In genomic region chr5:172095368-172095960, GRCh38 we compare ENCODE assay signal across 24 cellular contexts.
DNase-seq lines count a peak whose midpoint lies in the region; ATAC-seq and TF ChIP-seq lines count a peak whose summit lies in the region.
"Had no signal": no experiment of that assay in that cellular context is flagged by ENCODE, and none has a peak within 500 bp of the region (broad histone marks: within the 10 kb centered on the region; RNA-seq: fewer than 3 reads in every experiment).

No MANE protein-coding gene starts in this region.

- no peaks in the 10 kb centered on the region for H3K4me1 ChIP-seq in neural progenitor cell
- H3K4me1 ChIP-seq: BLaER1, breast epithelium, foreskin keratinocyte had no signal

- ATAC-seq in activated T-cell treated with anti-CD3 and anti-CD28 coated beads, Interleukin-2, amount 50 U/mL, for 72 hours (replicated peaks in 1 of 2) = no peak
- no peak for ATAC-seq in activated T-cell treated with anti-CD3 and anti-CD28 coated beads, Interleukin-2, amount 50 U/mL, for 4 hours
- no peak for ATAC-seq in T-helper 17 cell
- ATAC-seq in HG03565 (IDR thresholded peaks at IDR 0.05; ENCODE audit: unreplicated experiment) = no peak
- ATAC-seq in GM21381 (IDR thresholded peaks at IDR 0.05; ENCODE audit: unreplicated experiment) = no peak
- ATAC-seq: foreskin keratinocyte, sciatic nerve had no signal

- no peak overlapping the region for H3K27ac ChIP-seq in neural progenitor cell
- H3K27ac ChIP-seq: BLaER1, breast epithelium, epithelial cell of prostate, foreskin keratinocyte, HL-60, ovary had no signal

- H3K9me3 ChIP-seq in T-helper 17 cell (ENCODE audit: control insufficient read depth, low read length, poor library complexity, severe bottlenecking) (no peaks in the 10 kb centered on the region), neural progenitor cell (ENCODE audit: low read depth) (no peaks in the 10 kb centered on the region)
- H3K9me3 ChIP-seq: BLaER1, breast epithelium, ovary had no signal

- peak overlapping the region; percentile 77 for H3K27ac Mint-ChIP-seq in activated T-cell treated with anti-CD3 and anti-CD28 coated beads, Interleukin-2, amount 50 U/mL, for 72 hours
- H3K27ac Mint-ChIP-seq in T-helper 17 cell (peak overlapping the region; percentile 66), neural progenitor cell (peak overlapping the region; percentile 21)
- peak overlapping the region; percentile 17 for H3K27ac Mint-ChIP-seq in dendritic cell treated with granulocyte-macrophage colony-stimulating factor and Interleukin-4, amounts not matched to agents 40 ng/mL and 50 ng/mL, for 4 days

- intact Hi-C loops in dendritic cell treated with granulocyte-macrophage colony-stimulating factor and Interleukin-4, amounts not matched to agents 40 ng/mL and 50 ng/mL, for 4 days (cut with micrococcal nuclease) = no loop called here

- H3K27me3 ChIP-seq in neural progenitor cell = no peaks in the 10 kb centered on the region
- H3K27me3 ChIP-seq: BLaER1, breast epithelium, foreskin keratinocyte, ovary had no signal

- DNase-seq in activated T-cell treated with anti-CD3 and anti-CD28 coated beads, Interleukin-2, amount 50 U/mL, for 72 hours = no peak
- no peak for DNase-seq in activated T-cell treated with anti-CD3 and anti-CD28 coated beads, Interleukin-2, amount 50 U/mL, for 4 hours
- DNase-seq in T-helper 17 cell (no peak), neural progenitor cell (ENCODE audit: low spot score) (no peak), DMS114 treated with DMSO at 0.1 percent for 48 hours (lab: John Stamatoyannopoulos, UW; ENCODE audit: unreplicated experiment) (no peak)
- DNase-seq: activated CD4-positive, alpha-beta T cell treated with anti-CD3 and anti-CD28 coated beads for 4 hours; activated CD8-positive, alpha-beta memory T cell treated with anti-CD3 and anti-CD28 coated beads, Interleukin-2, amount 50 U/mL, for 48 hours; activated naive CD4-positive, alpha-beta T cell treated with anti-CD3 and anti-CD28 coated beads for 36 hours; foreskin keratinocyte; hippocampal formation; islet precursor cell; NCI-H1417; NCI-H510A; SW 1271 had no signal

- H3K4me1 Mint-ChIP-seq in activated T-cell treated with anti-CD3 and anti-CD28 coated beads, Interleukin-2, amount 50 U/mL, for 72 hours (ENCODE audit: low read depth) = no peaks in the 10 kb centered on the region
- H3K4me1 Mint-ChIP-seq in activated T-cell treated with anti-CD3 and anti-CD28 coated beads, Interleukin-2, amount 50 U/mL, for 4 hours (ENCODE audit: low read depth) = peaks cover 3% of the 10 kb centered on the region
- H3K4me1 Mint-ChIP-seq in T-helper 17 cell (peaks cover 13% of the 10 kb centered on the region), neural progenitor cell (peaks cover 4% of the 10 kb centered on the region)
- H3K4me1 Mint-ChIP-seq in dendritic cell treated with granulocyte-macrophage colony-stimulating factor and Interleukin-4, amounts not matched to agents 40 ng/mL and 50 ng/mL, for 4 days (ENCODE audit: low read depth) = peaks cover 6% of the 10 kb centered on the region

- H3K36me3 Mint-ChIP-seq in activated T-cell treated with anti-CD3 and anti-CD28 coated beads, Interleukin-2, amount 50 U/mL, for 72 hours (ENCODE audit: insufficient read depth in 2 of 2) = peaks cover 8 to 24% of the 10 kb centered on the region in 2 donors
- H3K36me3 Mint-ChIP-seq in activated T-cell treated with anti-CD3 and anti-CD28 coated beads, Interleukin-2, amount 50 U/mL, for 4 hours (ENCODE audit: insufficient read depth) = peaks cover 13% of the 10 kb centered on the region
- H3K36me3 Mint-ChIP-seq in T-helper 17 cell (ENCODE audit: low read depth) (peaks cover 5% of the 10 kb centered on the region), neural progenitor cell (no peaks in the 10 kb centered on the region)
- peaks cover 100% of the 10 kb centered on the region for H3K36me3 Mint-ChIP-seq in dendritic cell treated with granulocyte-macrophage colony-stimulating factor and Interleukin-4, amounts not matched to agents 40 ng/mL and 50 ng/mL, for 4 days (ENCODE audit: low read depth)

- H2AFZ ChIP-seq in neural progenitor cell (replicated peaks) = no peak overlapping the region

- no peak overlapping the region for H3K4me3 Mint-ChIP-seq in activated T-cell treated with anti-CD3 and anti-CD28 coated beads, Interleukin-2, amount 50 U/mL, for 72 hours
- no peak overlapping the region for H3K4me3 Mint-ChIP-seq in activated T-cell treated with anti-CD3 and anti-CD28 coated beads, Interleukin-2, amount 50 U/mL, for 4 hours
- H3K4me3 Mint-ChIP-seq in T-helper 17 cell (no peak overlapping the region), neural progenitor cell (no peak overlapping the region)
- no peak overlapping the region for H3K4me3 Mint-ChIP-seq in dendritic cell treated with granulocyte-macrophage colony-stimulating factor and Interleukin-4, amounts not matched to agents 40 ng/mL and 50 ng/mL, for 4 days
- H3K4me3 Mint-ChIP-seq: activated naive CD4-positive, alpha-beta T cell treated with anti-CD3 and anti-CD28 coated beads for 36 hours had no signal

- H4K20me1 ChIP-seq in neural progenitor cell (ENCODE audit: low read depth) = no peaks in the 10 kb centered on the region

- no peaks in the 10 kb centered on the region for H3K27me3 Mint-ChIP-seq in activated T-cell treated with anti-CD3 and anti-CD28 coated beads, Interleukin-2, amount 50 U/mL, for 72 hours (ENCODE audit: low read depth)
- no peaks in the 10 kb centered on the region for H3K27me3 Mint-ChIP-seq in activated T-cell treated with anti-CD3 and anti-CD28 coated beads, Interleukin-2, amount 50 U/mL, for 4 hours (ENCODE audit: low read depth)
- no peaks in the 10 kb centered on the region for H3K27me3 Mint-ChIP-seq in T-helper 17 cell
- H3K27me3 Mint-ChIP-seq in dendritic cell treated with granulocyte-macrophage colony-stimulating factor and Interleukin-4, amounts not matched to agents 40 ng/mL and 50 ng/mL, for 4 days = no peaks in the 10 kb centered on the region
- peaks cover 7% of the 10 kb centered on the region for H3K27me3 Mint-ChIP-seq in neural progenitor cell (ENCODE audit: insufficient read depth, low read depth)

- H3K79me2 ChIP-seq in neural progenitor cell (ENCODE audit: low read depth) = no peaks in the 10 kb centered on the region

- H3K4me3 ChIP-seq in neural progenitor cell = no peak overlapping the region
- H3K4me3 ChIP-seq: BLaER1, breast epithelium, lung, ovary had no signal

- no peaks in the 10 kb centered on the region for H3F3A ChIP-seq in neural progenitor cell (ENCODE audit: low read depth)

- H3K36me3 ChIP-seq in neural progenitor cell = no peaks in the 10 kb centered on the region
- H3K36me3 ChIP-seq: breast epithelium, ovary had no signal

- TF ChIP-seq CTCF in neural progenitor cell (IDR thresholded peaks at IDR 0.05) = peak; percentile 28

- H3K9me3 Mint-ChIP-seq in activated T-cell treated with anti-CD3 and anti-CD28 coated beads, Interleukin-2, amount 50 U/mL, for 72 hours = peaks cover 2 to 4% of the 10 kb centered on the region in 2 donors
- no peaks in the 10 kb centered on the region for H3K9me3 Mint-ChIP-seq in activated T-cell treated with anti-CD3 and anti-CD28 coated beads, Interleukin-2, amount 50 U/mL, for 4 hours
- H3K9me3 Mint-ChIP-seq in dendritic cell treated with granulocyte-macrophage colony-stimulating factor and Interleukin-4, amounts not matched to agents 40 ng/mL and 50 ng/mL, for 4 days = no peaks in the 10 kb centered on the region
- no peaks in the 10 kb centered on the region for H3K9me3 Mint-ChIP-seq in neural progenitor cell
- H3K9me3 Mint-ChIP-seq: activated naive CD4-positive, alpha-beta T cell treated with anti-CD3 and anti-CD28 coated beads for 36 hours had no signal

- no peak overlapping the region for H3K9ac ChIP-seq in neural progenitor cell
- H3K9ac ChIP-seq: BLaER1 had no signal

- H3K4me2 ChIP-seq in neural progenitor cell = no peak overlapping the region
- H3K4me2 ChIP-seq: BLaER1 had no signal

Comparison
In these comparisons a context has a peak if more than half of its experiments do, and no peak if none do; other contexts are left out.
1. H3K27ac Mint-ChIP-seq: peak in every context shown above with its lines; median percentile 77 in activated T-cell treated with anti-CD3 and anti-CD28 coated beads, Interleukin-2, amount 50 U/mL, for 72 hours; 66 in T-helper 17 cell; 21 in neural progenitor cell; 17 in dendritic cell treated with granulocyte-macrophage colony-stimulating factor and Interleukin-4, amounts not matched to agents 40 ng/mL and 50 ng/mL, for 4 days.